In the genomic region with DNA sequence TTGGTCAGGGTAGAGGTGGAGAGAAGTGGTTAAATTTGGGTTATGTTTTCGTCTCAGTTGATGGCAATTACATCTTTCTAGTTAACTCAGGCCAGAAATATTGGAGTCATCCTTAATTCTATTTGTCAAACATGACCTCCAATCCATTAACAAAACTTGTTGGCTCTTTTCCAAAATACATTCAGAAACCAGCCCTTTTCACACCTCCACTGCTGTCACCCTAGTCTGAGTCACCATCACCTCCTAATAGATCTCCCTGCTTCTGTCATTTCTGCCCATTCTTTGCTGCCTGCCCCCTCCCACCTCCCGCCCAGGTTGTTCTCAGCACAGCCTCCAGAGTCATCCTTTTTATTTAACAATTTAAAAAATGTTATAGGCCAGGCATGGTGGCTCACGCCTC, we compare ENCODE assay signal across 11 cellular contexts. TPM values are rescaled to one million over a fixed set of nuclear protein-coding genes. Genes with fewer than 3 reads are reported as not detected.
A peak's percentile ranks its signal among the peaks of the same experiment; 100 is the strongest.
DNase-seq lines count a peak whose midpoint lies in the region; ATAC-seq and TF ChIP-seq lines count a peak whose summit lies in the region.
"Had no signal": no experiment of that assay in that cellular context is flagged by ENCODE, and none has a peak within 500 bp of the region (broad histone marks: within the 10 kb centered on the region; RNA-seq: fewer than 3 reads in every experiment).

No MANE protein-coding gene starts in this region.

- peak overlapping the region in 1 of 2 donors; percentile 22 for H3K27ac Mint-ChIP-seq in natural killer cell treated with Interleukin-12 subunit alpha and Interleukin-12 subunit beta and Interleukin-15 and Interleukin-18, amount 100 ng/mL, for 72 hours
- no peak overlapping the region for H3K27ac Mint-ChIP-seq in natural killer cell
- H3K27ac Mint-ChIP-seq in naive thymus-derived CD8-positive, alpha-beta T cell, result peak overlapping the region in 6 of 10 donors; percentile 20 to 69 (median 46)
- H3K27ac Mint-ChIP-seq in stimulated activated naive CD8-positive, alpha-beta T cell treated with anti-CD3 and anti-CD28 coated beads, Interleukin-15, amount 100 ng/mL, for 72 hours, result no peak overlapping the region

- H3K27ac ChIP-seq in MM.1S (ENCODE audit: low read length) (no peak overlapping the region), coronary artery (no peak overlapping the region)
- H3K27ac ChIP-seq: body of pancreas, prostate gland had no signal

- H3K4me3 ChIP-seq in MM.1S (ENCODE audit: low read length), result no peak overlapping the region
- H3K4me3 ChIP-seq in coronary artery, result no peak overlapping the region
- H3K4me3 ChIP-seq: body of pancreas, prostate gland had no signal

- H3K9me3 ChIP-seq in MM.1S (replicated peaks; ENCODE audit: insufficient read depth, low read length), result no peaks in the 10 kb centered on the region
- H3K9me3 ChIP-seq: body of pancreas, prostate gland had no signal

- no peaks in the 10 kb centered on the region for H3K9me3 Mint-ChIP-seq in natural killer cell treated with Interleukin-12 subunit alpha and Interleukin-12 subunit beta and Interleukin-15 and Interleukin-18, amount 100 ng/mL, for 72 hours
- H3K9me3 Mint-ChIP-seq in natural killer cell, result no peaks in the 10 kb centered on the region
- no peaks in the 10 kb centered on the region for H3K9me3 Mint-ChIP-seq in naive thymus-derived CD8-positive, alpha-beta T cell
- H3K9me3 Mint-ChIP-seq in stimulated activated naive CD8-positive, alpha-beta T cell treated with anti-CD3 and anti-CD28 coated beads, Interleukin-15, amount 100 ng/mL, for 72 hours, result no peaks in the 10 kb centered on the region

- H3K36me3 ChIP-seq in MM.1S (replicated peaks; ENCODE audit: insufficient read depth, low read length), result no peaks in the 10 kb centered on the region
- H3K36me3 ChIP-seq: prostate gland had no signal

- no peak overlapping the region for H2AFZ ChIP-seq in MM.1S (ENCODE audit: low read length)

- POLR2A ChIA-PET in naive thymus-derived CD8-positive, alpha-beta T cell (lab: Charles Lee), result no interaction called here

- H3K79me2 ChIP-seq in MM.1S (ENCODE audit: low read length), result peaks cover 20% of the 10 kb centered on the region

- no peaks in the 10 kb centered on the region for H3K27me3 ChIP-seq in MM.1S (replicated peaks; ENCODE audit: insufficient read depth, low read length)
- H3K27me3 ChIP-seq: body of pancreas had no signal

- no peak overlapping the region for H3K4me2 ChIP-seq in MM.1S (ENCODE audit: low read depth, low read length)

- H3K4me1 ChIP-seq in MM.1S (ENCODE audit: low read length), result peaks cover 11% of the 10 kb centered on the region

- no peaks in the 10 kb centered on the region for H3K9me2 ChIP-seq in MM.1S (replicated peaks; ENCODE audit: insufficient read depth, low read length)

- H3K4me3 Mint-ChIP-seq in natural killer cell treated with Interleukin-12 subunit alpha and Interleukin-12 subunit beta and Interleukin-15 and Interleukin-18, amount 100 ng/mL, for 72 hours, result peak overlapping the region; percentile 41
- H3K4me3 Mint-ChIP-seq in natural killer cell, result no peak overlapping the region
- H3K4me3 Mint-ChIP-seq in naive thymus-derived CD8-positive, alpha-beta T cell, result peak overlapping the region in 1 of 10 donors; percentile 58
- no peak overlapping the region for H3K4me3 Mint-ChIP-seq in stimulated activated naive CD8-positive, alpha-beta T cell treated with anti-CD3 and anti-CD28 coated beads, Interleukin-15, amount 100 ng/mL, for 72 hours

- peak in 1 of 2 donors; percentile 70 for ATAC-seq in natural killer cell treated with Interleukin-12 subunit alpha and Interleukin-12 subunit beta and Interleukin-15 and Interleukin-18, amount 100 ng/mL, for 72 hours
- ATAC-seq in natural killer cell, result no peak
- no peak for ATAC-seq in naive thymus-derived CD8-positive, alpha-beta T cell
- ATAC-seq in stimulated activated naive CD8-positive, alpha-beta T cell treated with anti-CD3 and anti-CD28 coated beads, Interleukin-15, amount 100 ng/mL, for 72 hours, result peak; percentile 76
- ATAC-seq: body of pancreas had no signal

- peaks cover 12% of the 10 kb centered on the region for H3K36me3 Mint-ChIP-seq in natural killer cell treated with Interleukin-12 subunit alpha and Interleukin-12 subunit beta and Interleukin-15 and Interleukin-18, amount 100 ng/mL, for 72 hours
- H3K36me3 Mint-ChIP-seq in natural killer cell, result no peaks in the 10 kb centered on the region
- peaks cover 0 to 5% (median 0%) of the 10 kb centered on the region in 3 donors for H3K36me3 Mint-ChIP-seq in naive thymus-derived CD8-positive, alpha-beta T cell

- intact Hi-C loops in natural killer cell (cut with micrococcal nuclease), result no loop called here

- peaks cover 41 to 55% of the 10 kb centered on the region in 2 donors for H3K4me1 Mint-ChIP-seq in natural killer cell treated with Interleukin-12 subunit alpha and Interleukin-12 subunit beta and Interleukin-15 and Interleukin-18, amount 100 ng/mL, for 72 hours (ENCODE audit: low read depth in 2 of 2)
- H3K4me1 Mint-ChIP-seq in natural killer cell, result peaks cover 37% of the 10 kb centered on the region in 2 donors
- H3K4me1 Mint-ChIP-seq in naive thymus-derived CD8-positive, alpha-beta T cell, result peaks cover 38 to 54% (median 46%) of the 10 kb centered on the region in 4 donors
- H3K4me1 Mint-ChIP-seq in stimulated activated naive CD8-positive, alpha-beta T cell treated with anti-CD3 and anti-CD28 coated beads, Interleukin-15, amount 100 ng/mL, for 72 hours, result peaks cover 57% of the 10 kb centered on the region

- peaks cover 11% of the 10 kb centered on the region; the same call in 1 of the 2 replicates for H3F3A ChIP-seq in MM.1S (ENCODE audit: insufficient read depth, low read length)

- no peak overlapping the region for H3K9ac ChIP-seq in MM.1S (ENCODE audit: low read length)

- 0 out of 2 replicates have a peak, but pooled peaks cover 6% of the 10 kb centered on the region for H4K20me1 ChIP-seq in MM.1S (ENCODE audit: insufficient read depth, low read length)

- DNase-seq in natural killer cell treated with Interleukin-12 subunit alpha and Interleukin-12 subunit beta and Interleukin-15 and Interleukin-18, amount 100 ng/mL, for 72 hours (ENCODE audit: low spot score), result no peak
- DNase-seq in natural killer cell, result no peak
- DNase-seq in activated CD8-positive, alpha-beta memory T cell treated with anti-CD3 and anti-CD28 coated beads, Interleukin-2, amount 50 U/mL, for 4 hours, result peak; percentile 31
- peak in 1 of 10 donors; percentile 18 for DNase-seq in naive thymus-derived CD8-positive, alpha-beta T cell
- DNase-seq in stimulated activated naive CD8-positive, alpha-beta T cell treated with anti-CD3 and anti-CD28 coated beads, Interleukin-15, amount 100 ng/mL, for 72 hours, result peak; percentile 42 to 67
- DNase-seq in MM.1S, result no peak
- DNase-seq in coronary artery (ENCODE audit: low spot score), result no peak
- no peak for DNase-seq in NCI-H2107 treated with DMSO at 0.1 percent for 48 hours (lab: John Stamatoyannopoulos, UW; ENCODE audit: unreplicated experiment)
- DNase-seq: body of pancreas, NCI-H1092 treated with DMSO at 0.1 percent for 48 hours had no signal

- TF ChIP-seq CTCF in natural killer cell (IDR thresholded peaks at IDR 0.05) (no peak), MM.1S (IDR thresholded peaks at IDR 0.05; ENCODE audit: low read length) (no peak), coronary artery (IDR thresholded peaks at IDR 0.05) (no peak)

- no peaks in the 10 kb centered on the region for H3K27me3 Mint-ChIP-seq in natural killer cell treated with Interleukin-12 subunit alpha and Interleukin-12 subunit beta and Interleukin-15 and Interleukin-18, amount 100 ng/mL, for 72 hours
- H3K27me3 Mint-ChIP-seq in natural killer cell (ENCODE audit: low read depth in 2 of 2), result no peaks in the 10 kb centered on the region
- H3K27me3 Mint-ChIP-seq in naive thymus-derived CD8-positive, alpha-beta T cell, result no peaks in the 10 kb centered on the region
- no peaks in the 10 kb centered on the region for H3K27me3 Mint-ChIP-seq in stimulated activated naive CD8-positive, alpha-beta T cell treated with anti-CD3 and anti-CD28 coated beads, Interleukin-15, amount 100 ng/mL, for 72 hours

RNA-seq across cellular contexts. Expression of a gene that starts 3.0 kb away (rescaled TPM):
- total RNA-seq in natural killer cell treated with Interleukin-12 subunit alpha and Interleukin-12 subunit beta and Interleukin-15 and Interleukin-18, amount 100 ng/mL, for 72 hours, result 100 to 1,000 TPM in 1 of 2 donors, 10 to 100 TPM in 1; 94.8 to 122 TPM
- total RNA-seq in natural killer cell, result 100 to 1,000 TPM in 2 of 3 donors, 10 to 100 TPM in 1; 91.4 to 138 (median 138) TPM
- 10 to 100 TPM; 68.6 to 71.3 TPM for total RNA-seq in naive thymus-derived CD8-positive, alpha-beta T cell
- 10 to 100 TPM; 19.1 to 43.1 (median 30.5) TPM for polyA plus RNA-seq in naive thymus-derived CD8-positive, alpha-beta T cell

RNA-seq across cellular contexts. Expression of a gene that starts 11.2 kb away (rescaled TPM):
- 10 to 100 TPM; 13.0 to 23.8 TPM for total RNA-seq in natural killer cell treated with Interleukin-12 subunit alpha and Interleukin-12 subunit beta and Interleukin-15 and Interleukin-18, amount 100 ng/mL, for 72 hours
- 10 to 100 TPM in 2 of 3 donors, 1 to 10 TPM in 1; 9.5 to 14.8 (median 13.9) TPM for total RNA-seq in natural killer cell
- 10 to 100 TPM; 28.4 to 28.9 TPM for total RNA-seq in naive thymus-derived CD8-positive, alpha-beta T cell
- polyA plus RNA-seq in naive thymus-derived CD8-positive, alpha-beta T cell, result 10 to 100 TPM in 1 of 3 donors, 1 to 10 TPM in 2; 7.9 to 12.7 (median 8.6) TPM

RNA-seq across cellular contexts. Expression of a gene that starts 12.0 kb away (rescaled TPM):
- total RNA-seq in natural killer cell treated with Interleukin-12 subunit alpha and Interleukin-12 subunit beta and Interleukin-15 and Interleukin-18, amount 100 ng/mL, for 72 hours, result 10 to 100 TPM; 59.8 to 70.5 TPM
- 100 to 1,000 TPM; 137 to 208 (median 187) TPM for total RNA-seq in natural killer cell
- 10 to 100 TPM; 78.0 to 80.7 TPM for total RNA-seq in naive thymus-derived CD8-positive, alpha-beta T cell
- 10 to 100 TPM; 24.7 to 34.1 (median 28.7) TPM for polyA plus RNA-seq in naive thymus-derived CD8-positive, alpha-beta T cell

RNA-seq across cellular contexts. Expression of a gene that starts 48.8 kb away (rescaled TPM):
- 100 to 1,000 TPM in 1 of 2 donors, 10 to 100 TPM in 1; 97.9 to 119 TPM for total RNA-seq in natural killer cell treated with Interleukin-12 subunit alpha and Interleukin-12 subunit beta and Interleukin-15 and Interleukin-18, amount 100 ng/mL, for 72 hours
- 100 to 1,000 TPM; 151 to 222 (median 174) TPM for total RNA-seq in natural killer cell
- 100 to 1,000 TPM; 191 to 193 TPM for total RNA-seq in naive thymus-derived CD8-positive, alpha-beta T cell
- polyA plus RNA-seq in naive thymus-derived CD8-positive, alpha-beta T cell, result 10 to 100 TPM; 16.9 to 20.2 (median 19.8) TPM

RNA-seq across cellular contexts. Expression of a gene that starts 49.4 kb away (rescaled TPM):
- 10 to 100 TPM; 43.9 to 58.4 TPM for total RNA-seq in natural killer cell treated with Interleukin-12 subunit alpha and Interleukin-12 subunit beta and Interleukin-15 and Interleukin-18, amount 100 ng/mL, for 72 hours
- total RNA-seq in natural killer cell, result 10 to 100 TPM; 14.2 to 19.9 (median 16.6) TPM
- 10 to 100 TPM; 43.1 to 43.8 TPM for total RNA-seq in naive thymus-derived CD8-positive, alpha-beta T cell
- polyA plus RNA-seq in naive thymus-derived CD8-positive, alpha-beta T cell, result 100 to 1,000 TPM in 2 of 3 donors, 10 to 100 TPM in 1; 87.4 to 161 (median 119) TPM

Comparison
In these comparisons a context has a peak if more than half of its experiments do, and no peak if none do; other contexts are left out.
1. DNase-seq: peak in activated CD8-positive, alpha-beta memory T cell treated with anti-CD3 and anti-CD28 coated beads, Interleukin-2, amount 50 U/mL, for 4 hours (single experiment) and stimulated activated naive CD8-positive, alpha-beta T cell treated with anti-CD3 and anti-CD28 coated beads, Interleukin-15, amount 100 ng/mL, for 72 hours (2 of 2); none in natural killer cell treated with Interleukin-12 subunit alpha and Interleukin-12 subunit beta and Interleukin-15 and Interleukin-18, amount 100 ng/mL, for 72 hours (single experiment), natural killer cell (single experiment), MM.1S (single experiment), coronary artery (single experiment) and NCI-H2107 treated with DMSO at 0.1 percent for 48 hours (single experiment).
2. H3K27ac Mint-ChIP-seq: peak in naive thymus-derived CD8-positive, alpha-beta T cell (6 of 10); none in natural killer cell (0 of 2) and stimulated activated naive CD8-positive, alpha-beta T cell treated with anti-CD3 and anti-CD28 coated beads, Interleukin-15, amount 100 ng/mL, for 72 hours (0 of 2).